ENCODE assay signal across 1 cellular context in genomic region chrX:54496936-54497335, GRCh38.
TF ChIP-seq lines count a peak whose summit lies in the region.

No MANE protein-coding gene starts in this region.

TF ChIP-seq in neural cell, 6 proteins besides CTCF, POLR2A, EP300 and RAD21 (continued from another document):
- TF ChIP-seq POLR2AphosphoS5 (IDR thresholded peaks at IDR 0.05) (no peak), EZH2 (IDR thresholded peaks at IDR 0.05; ENCODE audit: borderline replicate concordance, insufficient read depth, low read length, poor library complexity, severe bottlenecking) (no peak), TAF1 (IDR thresholded peaks at IDR 0.05; ENCODE audit: low read depth) (no peak), MXI1 (conservative IDR thresholded peaks at IDR 0.05; ENCODE audit: poor library complexity, severe bottlenecking) (no peak)
